ENCODE assay signal across 28 cellular contexts in the genomic region with DNA sequence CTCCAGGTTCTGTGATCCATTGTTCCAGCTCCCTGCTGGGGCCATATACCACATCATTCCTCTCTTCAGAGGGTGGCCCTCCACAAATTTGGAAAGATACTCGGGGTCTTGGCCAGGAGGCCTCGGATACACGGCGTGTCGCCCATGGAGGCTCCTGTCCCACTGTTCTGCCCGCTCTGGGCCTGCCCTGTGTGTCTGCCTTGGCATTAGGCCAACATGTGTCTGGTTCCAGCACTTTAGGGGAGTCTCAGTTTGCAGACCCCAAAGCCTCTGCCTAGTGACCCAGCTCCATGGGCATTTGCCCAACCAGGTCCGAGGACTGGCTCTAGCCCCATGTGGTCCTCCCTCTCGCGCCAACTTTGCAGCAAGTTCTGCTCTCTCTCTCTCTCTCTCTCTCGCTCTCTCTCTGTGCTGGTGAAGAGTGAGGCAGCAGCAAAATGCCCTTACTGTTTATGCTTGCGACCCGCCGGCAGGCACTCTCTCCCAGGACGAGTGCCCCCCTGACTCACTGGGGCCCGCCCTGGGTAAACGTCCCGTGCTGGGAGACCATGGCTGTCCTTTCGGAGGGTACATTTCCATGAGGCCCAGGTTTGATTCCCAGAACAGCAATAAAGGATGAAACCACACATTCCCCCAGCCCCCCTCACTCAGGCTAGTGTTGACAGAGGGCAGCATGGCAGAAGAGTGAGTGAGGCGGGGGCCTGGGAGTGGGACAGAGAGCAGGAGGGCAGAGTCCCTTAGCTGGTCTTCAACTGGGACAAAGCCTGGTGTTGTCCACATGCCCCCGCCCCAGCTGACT.
"Had no signal": no experiment of that assay in that cellular context is flagged by ENCODE, and none has a peak within 500 bp of the region (broad histone marks: within the 10 kb centered on the region; RNA-seq: fewer than 3 reads in every experiment).

No MANE protein-coding gene starts in this region.

- H3K4me2 ChIP-seq: KMS-11 had no signal

- DNase-seq: activated CD4-positive, alpha-beta T cell treated with anti-CD3 and anti-CD28 coated beads for 36 hours; activated CD4-positive, alpha-beta T cell treated with anti-CD3 and anti-CD28 coated beads, Interleukin-2, amount 10 ng/mL, durations not matched to agents 7 days and 5 days; activated CD4-positive, alpha-beta T cell treated with anti-CD3 and anti-CD28 coated beads, Interleukin-2, amount 50 U/mL, for 48 hours; activated CD8-positive, alpha-beta memory T cell treated with anti-CD3 and anti-CD28 coated beads, Interleukin-2, amount 50 U/mL, for 4 hours; activated CD8-positive, alpha-beta T cell treated with anti-CD3 and anti-CD28 coated beads, Interleukin-2, amount 10 ng/mL, durations not matched to agents 7 days and 5 days; activated effector memory CD4-positive, alpha-beta T cell treated with Interleukin-2 at 50 U/mL for 16 hours; activated naive CD8-positive, alpha-beta T cell treated with anti-CD3 and anti-CD28 coated beads, Interleukin-2, amount 10 ng/mL, durations not matched to agents 7 days and 5 days; activated T-cell treated with anti-CD3 and anti-CD28 coated beads for 4 hours; activated T-cell treated with anti-CD3 and anti-CD28 coated beads, Interleukin-2, amount 50 U/mL, for 48 hours; body of pancreas; cerebellar nuclear complex; MM.1S; MV-4-11; NCI-H1092; NCI-H1436 treated with DMSO at 0.1 percent for 48 hours; NCI-H1694 treated with DMSO at 0.1 percent for 48 hours; NCI-H2029; NCI-H2107; NCI-H345; NCI-H524 treated with DMSO at 0.1 percent for 48 hours; SHP77; SJCRH30; T1000; WERI-Rb-1 had no signal

- H3K27me3 ChIP-seq: body of pancreas had no signal

- H3K9ac ChIP-seq: KMS-11 had no signal

- ATAC-seq: activated CD4-positive, alpha-beta T cell treated with anti-CD3 and anti-CD28 coated beads for 36 hours; activated CD8-positive, alpha-beta T cell treated with anti-CD3 and anti-CD28 coated beads, Interleukin-2, amount 10 ng/mL, durations not matched to agents 7 days and 5 days; body of pancreas had no signal

- H3K4me1 ChIP-seq: breast epithelium, SJCRH30 had no signal

- H3K27ac ChIP-seq: body of pancreas, breast epithelium, KMS-11, SJCRH30, SK-N-MC, WERI-Rb-1 had no signal

- H3K4me3 ChIP-seq: body of pancreas, breast epithelium, SJCRH30, SK-N-MC had no signal

- H3K9me3 ChIP-seq: body of pancreas, breast epithelium, SJCRH30 had no signal

- FAIRE-seq: astrocyte had no signal

- H3K36me3 ChIP-seq: breast epithelium, SJCRH30, WERI-Rb-1 had no signal
